ENCODE assay signal across 2 cellular contexts in the genomic region with DNA sequence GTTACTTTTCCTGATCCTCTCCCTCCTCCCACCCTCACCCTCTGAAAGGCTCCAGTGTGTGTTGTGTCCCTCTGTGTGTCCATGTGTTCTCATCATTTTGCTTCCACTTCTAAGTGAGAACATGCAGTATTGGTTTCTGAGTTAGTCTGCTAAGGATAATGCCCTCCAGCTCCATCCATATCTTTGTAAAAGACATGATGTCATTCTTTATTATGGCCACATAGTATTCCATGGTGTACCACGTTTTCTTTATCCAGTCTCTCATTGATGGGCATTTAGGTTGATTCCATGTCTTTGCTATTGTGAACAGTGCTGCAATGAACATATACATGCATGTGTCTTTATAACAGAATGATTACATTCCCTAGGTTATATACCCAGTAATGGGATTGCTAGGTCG.
TF ChIP-seq lines count a peak whose summit lies in the region.

No MANE protein-coding gene starts in this region.

TF ChIP-seq in HepG2, 621 proteins besides CTCF, POLR2A, EP300 and RAD21:
- TF ChIP-seq SIX4 (CRISPR knock-in tag; IDR thresholded peaks at IDR 0.05), result no peak
- peak; percentile 82 for TF ChIP-seq ATF7 (IDR thresholded peaks at IDR 0.05)
- no peak for TF ChIP-seq ATF7 (CRISPR knock-in tag; IDR thresholded peaks at IDR 0.05)
- TF ChIP-seq ZNF570 (CRISPR knock-in tag; IDR thresholded peaks at IDR 0.05; ENCODE audit: borderline replicate concordance), result no peak
TF ChIP-seq in HepG2: peak in this region for 1.

TF ChIP-seq in HEK293, 187 proteins besides CTCF, POLR2A, EP300 and RAD21:
- TF ChIP-seq, protein P1, sequence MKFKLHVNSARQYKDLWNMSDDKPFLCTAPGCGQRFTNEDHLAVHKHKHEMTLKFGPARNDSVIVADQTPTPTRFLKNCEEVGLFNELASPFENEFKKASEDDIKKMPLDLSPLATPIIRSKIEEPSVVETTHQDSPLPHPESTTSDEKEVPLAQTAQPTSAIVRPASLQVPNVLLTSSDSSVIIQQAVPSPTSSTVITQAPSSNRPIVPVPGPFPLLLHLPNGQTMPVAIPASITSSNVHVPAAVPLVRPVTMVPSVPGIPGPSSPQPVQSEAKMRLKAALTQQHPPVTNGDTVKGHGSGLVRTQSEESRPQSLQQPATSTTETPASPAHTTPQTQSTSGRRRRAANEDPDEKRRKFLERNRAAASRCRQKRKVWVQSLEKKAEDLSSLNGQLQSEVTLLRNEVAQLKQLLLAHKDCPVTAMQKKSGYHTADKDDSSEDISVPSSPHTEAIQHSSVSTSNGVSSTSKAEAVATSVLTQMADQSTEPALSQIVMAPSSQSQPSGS (tag by site-specific recombination; IDR thresholded peaks at IDR 0.05; ENCODE audit: low read depth), result peak; percentile 68; the same call in 1 of the 2 replicates
- TF ChIP-seq ZNF184 (tag by site-specific recombination; IDR thresholded peaks at IDR 0.05), result no peak
